Comparison of ENCODE assay signal across 26 cellular contexts in genomic region chr12:125734137-125734536, GRCh38.
DNase-seq lines count a peak whose midpoint lies in the region; ATAC-seq, FAIRE-seq and TF ChIP-seq lines count a peak whose summit lies in the region.
"Had no signal": no experiment of that assay in that cellular context is flagged by ENCODE, and none has a peak within 500 bp of the region (broad histone marks: within the 10 kb centered on the region; RNA-seq: fewer than 3 reads in every experiment).

No MANE protein-coding gene starts in this region.

- WGBS in H1 (ENCODE audit: extremely low coverage in 1 of 2, insufficient coverage in 1 of 2, insufficient read length in 1 of 2, insufficient replicate concordance in 2 of 2, low coverage in 1 of 2, low lambda C conversion rate in 2 of 2, missing lambda C conversion rate in 1 of 2), 2 experiments = 87% methylated on average over 1 of the region's 1 CpG; no CpG with 5 or more reads in 1 of the 2 experiments

- no peak overlapping the region for H4K91ac ChIP-seq in H1 (replicated peaks; ENCODE audit: insufficient read length, low read length)

- H3K27ac Mint-ChIP-seq in CD14-positive monocyte = no peak overlapping the region
- H3K27ac Mint-ChIP-seq: activated CD4-positive, alpha-beta memory T cell treated with anti-CD3 and anti-CD28 coated beads, Interleukin-2, amount 10 ng/mL, durations not matched to agents 7 days and 5 days; CD4-positive, alpha-beta T cell had no signal

- no peak for TF ChIP-seq EP300 in H1 (IDR thresholded peaks at IDR 0.05; ENCODE audit: borderline replicate concordance in 1 of 2, low read depth in 2 of 2, low read length in 2 of 2)

- H3K9me3 ChIP-seq in NT2/D1 (ENCODE audit: insufficient read depth, low read length) = peaks cover 19% of the 10 kb centered on the region
- H3K9me3 ChIP-seq in H1 (ENCODE audit: insufficient read depth in 2 of 2, low read depth in 1 of 2, low read length in 1 of 2) = peaks cover 0 to 8% of the 10 kb centered on the region in 2 experiments; a peak in 3 of 4 replicates
- H3K9me3 ChIP-seq: lower lobe of right lung had no signal

- no peak overlapping the region for H2BK120ac ChIP-seq in H1 (replicated peaks; ENCODE audit: low read depth, low read length)

- ATAC-seq in HG03442 (IDR thresholded peaks at IDR 0.05; ENCODE audit: unreplicated experiment) (no peak), HG03045 (IDR thresholded peaks at IDR 0.05; ENCODE audit: unreplicated experiment) (no peak), GM18909 (IDR thresholded peaks at IDR 0.05; ENCODE audit: poor library complexity, unreplicated experiment) (no peak)
- ATAC-seq: activated CD4-positive, CD25-positive, alpha-beta regulatory T cell treated with anti-CD3 and anti-CD28 coated beads, Interleukin-2, amount 50 U/mL, for 24 hours; foreskin keratinocyte; lower lobe of right lung; Right ventricle myocardium inferior had no signal

- H3K36me3 ChIP-seq in NT2/D1 (ENCODE audit: insufficient read depth, insufficient read length, low read length) (no peaks in the 10 kb centered on the region), H1 (ENCODE audit: control insufficient read depth in 2 of 4, insufficient read depth in 4 of 4, low read length in 3 of 4) (no peaks in the 10 kb centered on the region)
- H3K36me3 ChIP-seq: lower lobe of right lung had no signal

- no peak overlapping the region for H2BK5ac ChIP-seq in H1 (ENCODE audit: low read depth, low read length)

- H3K4ac ChIP-seq in H1 (replicated peaks; ENCODE audit: insufficient read length, low read depth, low read length) = no peak overlapping the region

- TF ChIP-seq POLR2A in H1 (IDR thresholded peaks at IDR 0.05; ENCODE audit: control extremely low read depth in 1 of 2, low read depth in 2 of 2, low read length in 2 of 2) = no peak

- H3K4me1 ChIP-seq in NT2/D1 (ENCODE audit: insufficient read depth, insufficient read length) (no peaks in the 10 kb centered on the region), H1 (replicated peaks in 1 of 4; ENCODE audit: control insufficient read depth in 3 of 4, insufficient read depth in 4 of 4, low read length in 3 of 4) (no peaks in the 10 kb centered on the region)
- H3K4me1 ChIP-seq: foreskin keratinocyte, lower lobe of right lung had no signal

- no peak overlapping the region for H3K4me3 Mint-ChIP-seq in CD14-positive monocyte
- H3K4me3 Mint-ChIP-seq: activated CD4-positive, alpha-beta memory T cell treated with anti-CD3 and anti-CD28 coated beads, Interleukin-2, amount 10 ng/mL, durations not matched to agents 7 days and 5 days; CD4-positive, alpha-beta T cell; neural crest cell had no signal

- no peak overlapping the region for H3K18ac ChIP-seq in H1 (ENCODE audit: extremely low read depth, low read length)

- H3K27me3 Mint-ChIP-seq in CD14-positive monocyte (ENCODE audit: low read depth in 3 of 3) = peaks cover 0 to 4% (median 0%) of the 10 kb centered on the region in 3 donors
- H3K27me3 Mint-ChIP-seq: activated CD4-positive, alpha-beta memory T cell treated with anti-CD3 and anti-CD28 coated beads, Interleukin-2, amount 10 ng/mL, durations not matched to agents 7 days and 5 days; CD4-positive, alpha-beta T cell had no signal

- no peaks in the 10 kb centered on the region for H3K79me1 ChIP-seq in H1 (ENCODE audit: low read depth, low read length)

- in situ Hi-C loops in ACHN (cut with HindIII; ENCODE audit: low pct_ligation_motif_present, low pct_unique_long_range_greater_than_20kb, low sequenced_read_pairs) = no loop called here

- no peak overlapping the region for H2BK15ac ChIP-seq in H1 (ENCODE audit: low read length)

- peaks cover 3 to 21% (median 10%) of the 10 kb centered on the region in 7 donors for H3K9me3 Mint-ChIP-seq in CD14-positive monocyte

- TF ChIP-seq CTCF in H1 (IDR thresholded peaks at IDR 0.05; ENCODE audit: control extremely low read depth in 1 of 3, insufficient read depth in 1 of 3, low read depth in 1 of 3, low read length in 3 of 3) = peak in 2 of 3 experiments; percentile 11 to 40; a peak in 2 of 4 replicates
- TF ChIP-seq CTCF in CD14-positive monocyte (IDR thresholded peaks at IDR 0.05) = no peak

- H4K20me1 ChIP-seq in H1 (replicated peaks in 1 of 2; ENCODE audit: control insufficient read depth in 1 of 2, insufficient read depth in 2 of 2, low read length in 2 of 2) = no peaks in the 10 kb centered on the region

- TF ChIP-seq RAD21 in H1 (IDR thresholded peaks at IDR 0.05 in 1 of 2, conservative IDR thresholded peaks at IDR 0.05 in 1 of 2; ENCODE audit: low read depth in 2 of 2, low read length in 2 of 2) = peak; percentile 48 to 57

- no peak overlapping the region for H2BK12ac ChIP-seq in H1 (ENCODE audit: low read depth, low read length)

- peak; percentile 21 for DNase-seq in ACHN
- peak; percentile 17 for DNase-seq in H4 (ENCODE audit: low spot score)
- peak; percentile 18 for DNase-seq in NT2/D1 (ENCODE audit: low read depth, low spot score)
- DNase-seq in H1 (ENCODE audit: low read depth in 1 of 2, low spot score in 2 of 2) = no peak
- DNase-seq in CD14-positive monocyte (ENCODE audit: low spot score) = no peak
- DNase-seq: activated CD4-positive, alpha-beta memory T cell treated with anti-CD3 and anti-CD28 coated beads, Interleukin-2, amount 10 ng/mL, durations not matched to agents 7 days and 5 days; activated effector memory CD4-positive, alpha-beta T cell treated with anti-CD3 and anti-CD28 coated beads, Interleukin-2, amount 50 U/mL, for 16 hours; CD4-positive, alpha-beta T cell; DMS79; effector CD4-positive, alpha-beta T cell; hypothalamus; kidney; lower lobe of right lung; NCI-H1105 treated with DMSO at 0.1 percent for 48 hours; NCI-H2081 treated with DMSO at 0.1 percent for 48 hours; NCI-H446 treated with DMSO at 0.1 percent for 48 hours; SW 1271 had no signal

- H3K27me3 ChIP-seq in NT2/D1 (ENCODE audit: insufficient read depth, insufficient read length) (no peaks in the 10 kb centered on the region), H1 (replicated peaks in 1 of 4; ENCODE audit: control insufficient read depth in 3 of 4, extremely low read depth in 1 of 4, insufficient read depth in 3 of 4, low read length in 3 of 4) (no peaks in the 10 kb centered on the region)
- H3K27me3 ChIP-seq: foreskin keratinocyte had no signal

- no peak overlapping the region for H2BK20ac ChIP-seq in H1 (ENCODE audit: low read length)

- H3K79me2 ChIP-seq in H1 (ENCODE audit: control insufficient read depth in 1 of 2, insufficient read depth in 2 of 2, low read length in 2 of 2) = no peaks in the 10 kb centered on the region

- H3K4me2 ChIP-seq in H1 (ENCODE audit: insufficient read depth in 1 of 2, low read depth in 2 of 2, low read length in 2 of 2) = no peak overlapping the region

- no peak overlapping the region for H3K23ac ChIP-seq in H1 (ENCODE audit: insufficient read length)

- H4K5ac ChIP-seq in H1 (ENCODE audit: insufficient read length, low read depth, low read length) = no peak overlapping the region

- no peak for FAIRE-seq in H1 (lab: Jason Lieb, UNC)
- FAIRE-seq: H54, kidney, urothelium cell line had no signal

- CTCF ChIA-PET in H1 (lab: Charles Lee; ENCODE audit: partially characterized antibody) = interaction anchor here (0.6 to 1.4 kb wide), 5 partner anchors 12 to 546 kb away, joined by 3 to 4 read pairs (median 3); no protein-coding TSS in a partner anchor

- POLR2A ChIA-PET in H1 (lab: Charles Lee; ENCODE audit: partially characterized antibody) = no interaction called here

- no peaks in the 10 kb centered on the region for H3K4me1 Mint-ChIP-seq in CD14-positive monocyte
- H3K4me1 Mint-ChIP-seq: activated CD4-positive, alpha-beta memory T cell treated with anti-CD3 and anti-CD28 coated beads, Interleukin-2, amount 10 ng/mL, durations not matched to agents 7 days and 5 days; neural crest cell had no signal

- no peak overlapping the region for H2AK5ac ChIP-seq in H1 (ENCODE audit: low read depth, low read length)

- intact Hi-C loops in CD14-positive monocyte (cut with micrococcal nuclease) = no loop called here

- H3K27ac ChIP-seq in H1 (ENCODE audit: low read depth, low read length) = no peak overlapping the region
- H3K27ac ChIP-seq: foreskin keratinocyte, lower lobe of right lung had no signal

- H3K23me2 ChIP-seq in H1 (ENCODE audit: low read depth, low read length) = no peaks in the 10 kb centered on the region; the same call in 1 of the 2 replicates

- no peak overlapping the region for H3K56ac ChIP-seq in H1 (replicated peaks; ENCODE audit: insufficient read length, low read depth, low read length)

- H3K4me3 ChIP-seq in NT2/D1 (ENCODE audit: insufficient read length, low read depth) = no peak overlapping the region
- no peak overlapping the region for H3K4me3 ChIP-seq in H1 (ENCODE audit: extremely low read depth in 1 of 4, insufficient read depth in 2 of 4, low read depth in 3 of 4, low read length in 4 of 4)
- H3K4me3 ChIP-seq: lower lobe of right lung had no signal

- no peaks in the 10 kb centered on the region for H3K36me3 Mint-ChIP-seq in CD14-positive monocyte

- H4K8ac ChIP-seq in H1 (ENCODE audit: extremely low read depth, insufficient read depth, low read length) = no peak overlapping the region

- H3K14ac ChIP-seq in H1 (ENCODE audit: insufficient read length) = no peak overlapping the region

- no peak overlapping the region for H3K9ac ChIP-seq in NT2/D1 (ENCODE audit: insufficient read length, low read depth)
- H3K9ac ChIP-seq in H1 (replicated peaks in 1 of 4; ENCODE audit: extremely low read depth in 1 of 4, low read depth in 3 of 4, low read length in 3 of 4) = no peak overlapping the region

- no peak overlapping the region for H2AFZ ChIP-seq in H1 (ENCODE audit: low read length)

TF ChIP-seq in H1, 55 proteins besides CTCF, POLR2A, EP300 and RAD21:
- TF ChIP-seq HDAC6 (IDR thresholded peaks at IDR 0.05; ENCODE audit: low read depth, low read length) = no peak

Comparison
In these comparisons a context has a peak if more than half of its experiments do, and no peak if none do; other contexts are left out.
1. DNase-seq: peak in ACHN (single experiment), H4 (single experiment) and NT2/D1 (single experiment); none in H1 (0 of 2) and CD14-positive monocyte (single experiment).